8 cellular contexts compared by ENCODE assay signal in the genomic region with DNA sequence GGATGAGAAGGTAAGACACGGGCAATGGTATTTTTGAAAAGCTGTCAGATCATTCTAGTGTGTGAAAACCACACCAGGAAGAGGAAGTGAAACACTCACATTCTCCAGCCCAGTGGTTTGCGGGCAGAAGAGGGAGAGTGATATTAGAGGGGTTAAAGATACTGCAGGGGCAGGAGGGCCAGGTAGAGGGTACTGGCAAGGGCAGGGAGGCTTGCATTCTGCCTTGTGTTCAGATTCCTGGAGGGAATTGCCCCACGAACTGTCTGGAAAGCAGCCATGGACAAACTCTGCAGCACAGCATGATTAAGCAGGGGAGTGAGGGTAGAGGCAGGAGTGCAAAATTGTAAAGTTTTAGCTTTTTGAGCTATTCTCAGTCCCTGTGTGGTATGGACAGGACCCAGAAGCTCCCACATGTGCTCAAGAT. TPM values are rescaled to one million over a fixed set of nuclear protein-coding genes. Genes with fewer than 3 reads are reported as not detected.
A peak's percentile ranks its signal among the peaks of the same experiment; 100 is the strongest.
DNase-seq lines count a peak whose midpoint lies in the region; ATAC-seq and TF ChIP-seq lines count a peak whose summit lies in the region.

No MANE protein-coding gene starts in this region.

- H3K9me3 ChIP-seq in BE2C, result no peaks in the 10 kb centered on the region

- H3K4me1 ChIP-seq in BE2C, result no peaks in the 10 kb centered on the region

- intact Hi-C loops in sciatic nerve (cut with DNase I), result no loop called here

- 0 out of 2 replicates have a peak, but pooled peaks cover 5% of the 10 kb centered on the region for H3K27me3 ChIP-seq in BE2C

- no peaks in the 10 kb centered on the region for H3K36me3 ChIP-seq in BE2C

- TF ChIP-seq CTCF in BE2C (IDR thresholded peaks at IDR 0.05; ENCODE audit: low read depth, low read length), result no peak

- DNase-seq in RPMI7951 (ENCODE audit: low read depth) (peak; percentile 42), sciatic nerve (ENCODE audit: low spot score) (no peak), hypothalamus (lab: John Stamatoyannopoulos, UW) (no peak), BE2C (no peak), NCI-H1092 treated with DMSO at 0.1 percent for 48 hours (lab: John Stamatoyannopoulos, UW) (no peak)
- peak; percentile 69 for DNase-seq in activated gamma-delta T cell treated with anti-CD3 and anti-CD28 coated beads, Interleukin-2, amount 50 U/mL, for 16 hours (ENCODE audit: low read depth)

- H3K4me3 ChIP-seq in BE2C (ENCODE audit: low read depth, low read length), result no peak overlapping the region

- peak; percentile 97 for ATAC-seq in GM18502 (IDR thresholded peaks at IDR 0.05; ENCODE audit: poor library complexity, unreplicated experiment)
- ATAC-seq in HG02885 (IDR thresholded peaks at IDR 0.05; ENCODE audit: poor library complexity, unreplicated experiment), result peak; percentile 93
- ATAC-seq in sciatic nerve, result peak; percentile 10

RNA-seq across cellular contexts. Expression of a gene that starts 30.9 kb away (rescaled TPM):
- total RNA-seq in RPMI7951 (2014; rRNA removed; shearing (Covaris generic)), result 1.5 and 2.3 TPM in 2 replicates
- 6.3 TPM for total RNA-seq in sciatic nerve
- polyA plus RNA-seq in BE2C (2012; ENCODE audit: insufficient read depth, insufficient read length, low read depth), result 1.1 TPM

RNA-seq across cellular contexts. Expression of a gene that starts 31.0 kb away (rescaled TPM):
- total RNA-seq in RPMI7951 (2014; rRNA removed; shearing (Covaris generic)), result not detected in 2 replicates
- 11.9 TPM for total RNA-seq in sciatic nerve
- polyA plus RNA-seq in BE2C (2012; ENCODE audit: insufficient read depth, insufficient read length, low read depth), result not detected

Comparison
In these comparisons a context has a peak if more than half of its experiments do, and no peak if none do; other contexts are left out.
1. ATAC-seq: peak in every context shown above with its lines; median percentile 97 in GM18502; 93 in HG02885; 10 in sciatic nerve.
2. DNase-seq: peak in RPMI7951 (single experiment) and activated gamma-delta T cell treated with anti-CD3 and anti-CD28 coated beads, Interleukin-2, amount 50 U/mL, for 16 hours (single experiment); none in sciatic nerve (single experiment), hypothalamus (0 of 51), BE2C (single experiment) and NCI-H1092 treated with DMSO at 0.1 percent for 48 hours (single experiment).
3. RNA of a gene that starts 31.0 kb away (total RNA-seq): 11.9 TPM in sciatic nerve (single experiment); not detected in RPMI7951; every median in the first group is over 10 times any median in the second.